29 cellular contexts compared by ENCODE assay signal in the genomic region with DNA sequence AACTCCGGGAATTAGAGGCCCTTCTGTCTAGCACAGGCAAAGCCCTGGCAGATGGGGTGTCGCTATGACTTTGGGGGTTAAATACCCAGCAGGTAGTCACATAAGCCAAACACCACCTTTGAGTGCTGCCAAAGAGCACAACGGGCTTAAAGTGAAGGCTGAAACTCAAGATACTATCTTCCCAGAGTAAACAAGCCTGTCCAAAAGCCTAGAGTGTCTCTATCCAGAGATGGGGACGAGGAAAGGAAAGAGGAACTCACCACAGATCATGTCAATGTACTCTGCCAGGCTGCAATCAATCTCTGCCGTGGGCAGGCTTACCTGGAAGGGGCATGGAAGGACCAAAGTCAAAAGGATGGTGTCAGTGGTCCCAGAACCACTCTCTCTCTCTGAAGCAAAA. TPM values are rescaled to one million over a fixed set of nuclear protein-coding genes. Genes with fewer than 3 reads are reported as not detected.
"Had no signal": no experiment of that assay in that cellular context is flagged by ENCODE, and none has a peak within 500 bp of the region (broad histone marks: within the 10 kb centered on the region; RNA-seq: fewer than 3 reads in every experiment).

No MANE protein-coding gene starts in this region.

- H3K4me1 Mint-ChIP-seq: activated naive CD8-positive, alpha-beta T cell treated with anti-CD3 and anti-CD28 coated beads, Interleukin-2, amount 10 ng/mL, durations not matched to agents 7 days and 5 days; brain; central memory CD8-positive, alpha-beta T cell; WTC11 had no signal

- H3K36me3 Mint-ChIP-seq: activated naive CD4-positive, alpha-beta T cell treated with anti-CD3 and anti-CD28 coated beads, Interleukin-2, amount 50 U/mL, for 72 hours had no signal

- H3K9me3 ChIP-seq: ascending aorta, breast epithelium, esophagus muscularis mucosa, gastrocnemius medialis, heart left ventricle had no signal

- H3K27me3 ChIP-seq: ascending aorta, breast epithelium, esophagus muscularis mucosa, foreskin keratinocyte, gastrocnemius medialis, heart left ventricle had no signal

- H3K36me3 ChIP-seq: breast epithelium had no signal

- H3K27ac Mint-ChIP-seq: activated CD8-positive, alpha-beta T cell treated with anti-CD3 and anti-CD28 coated beads for 36 hours; activated naive CD4-positive, alpha-beta T cell treated with anti-CD3 and anti-CD28 coated beads for 36 hours; activated naive CD8-positive, alpha-beta T cell treated with anti-CD3 and anti-CD28 coated beads, Interleukin-2, amount 10 ng/mL, durations not matched to agents 7 days and 5 days; activated T-helper 2 cell treated with anti-CD3 and anti-CD28 coated beads, Interferon-gamma antibody, Interleukin-2, Interleukin-4, amounts not matched to agents 10 μg/mL and 5 μg/mL and 100 μg/mL, durations not matched to agents 14 hours and 24 hours and 36 hours; WTC11 had no signal

- H3K27me3 Mint-ChIP-seq: activated CD8-positive, alpha-beta T cell treated with anti-CD3 and anti-CD28 coated beads for 36 hours; activated naive CD8-positive, alpha-beta T cell treated with anti-CD3 and anti-CD28 coated beads, Interleukin-2, amount 10 ng/mL, durations not matched to agents 7 days and 5 days; brain; central memory CD8-positive, alpha-beta T cell; effector memory CD8-positive, alpha-beta T cell had no signal

- H3K4me3 Mint-ChIP-seq: activated CD8-positive, alpha-beta T cell treated with anti-CD3 and anti-CD28 coated beads for 36 hours; activated naive CD4-positive, alpha-beta T cell treated with anti-CD3 and anti-CD28 coated beads for 36 hours; activated naive CD8-positive, alpha-beta T cell treated with anti-CD3 and anti-CD28 coated beads, Interleukin-2, amount 10 ng/mL, durations not matched to agents 7 days and 5 days; activated T-cell treated with anti-CD3 and anti-CD28 coated beads, Interleukin-2, amount 50 U/mL, for 4 hours; brain; central memory CD8-positive, alpha-beta T cell; effector memory CD8-positive, alpha-beta T cell; WTC11 had no signal

- DNase-seq: activated CD4-positive, alpha-beta T cell treated with anti-CD3 and anti-CD28 coated beads for 1 hour; activated CD4-positive, alpha-beta T cell treated with anti-CD3 and anti-CD28 coated beads for 4 hours; activated CD4-positive, alpha-beta T cell treated with anti-CD3 and anti-CD28 coated beads, Interleukin-2, amount 50 U/mL, for 1 hour; activated CD4-positive, alpha-beta T cell treated with anti-CD3 and anti-CD28 coated beads, Interleukin-2, amount 50 U/mL, for 48 hours; activated CD8-positive, alpha-beta memory T cell treated with anti-CD3 and anti-CD28 coated beads for 24 hours; activated CD8-positive, alpha-beta T cell treated with anti-CD3 and anti-CD28 coated beads for 36 hours; activated gamma-delta T cell treated with Interleukin-2 at 50 U/mL for 16 hours; activated naive CD4-positive, alpha-beta T cell treated with anti-CD3 and anti-CD28 coated beads for 36 hours; activated naive CD8-positive, alpha-beta T cell treated with anti-CD3 and anti-CD28 coated beads, Interleukin-2, amount 10 ng/mL, durations not matched to agents 7 days and 5 days; activated T-cell treated with anti-CD3 and anti-CD28 coated beads, Interleukin-2, amount 50 U/mL, for 4 hours; cortex of kidney; dermis blood vessel endothelial cell; effector CD4-positive, alpha-beta T cell; effector memory CD8-positive, alpha-beta T cell; erythroblast; foreskin keratinocyte; gastrocnemius medialis; glutamatergic neuron; heart left ventricle; T-helper 1 cell; T-helper 2 cell had no signal

- H3K4me1 ChIP-seq: ascending aorta, breast epithelium, esophagus muscularis mucosa, foreskin keratinocyte, gastrocnemius medialis, heart left ventricle had no signal

- H3K4me3 ChIP-seq: ascending aorta, breast epithelium, esophagus muscularis mucosa, gastrocnemius medialis, heart left ventricle had no signal

- H3K27ac ChIP-seq: ascending aorta, breast epithelium, esophagus muscularis mucosa, foreskin keratinocyte, gastrocnemius medialis, heart left ventricle had no signal

- ATAC-seq: activated CD8-positive, alpha-beta T cell treated with anti-CD3 and anti-CD28 coated beads for 36 hours; activated naive CD4-positive, alpha-beta T cell treated with anti-CD3 and anti-CD28 coated beads, Interleukin-2, amount 50 U/mL, for 72 hours; activated T-cell treated with anti-CD3 and anti-CD28 coated beads, Interleukin-2, amount 50 U/mL, for 4 hours; effector memory CD8-positive, alpha-beta T cell; foreskin keratinocyte; gastrocnemius medialis; heart left ventricle; WTC11 had no signal

- H3K9me3 Mint-ChIP-seq: activated CD8-positive, alpha-beta T cell treated with anti-CD3 and anti-CD28 coated beads for 36 hours; activated naive CD4-positive, alpha-beta T cell treated with anti-CD3 and anti-CD28 coated beads for 36 hours; activated naive CD4-positive, alpha-beta T cell treated with anti-CD3 and anti-CD28 coated beads, Interleukin-2, amount 50 U/mL, for 72 hours; activated naive CD8-positive, alpha-beta T cell treated with anti-CD3 and anti-CD28 coated beads, Interleukin-2, amount 10 ng/mL, durations not matched to agents 7 days and 5 days; activated T-cell treated with anti-CD3 and anti-CD28 coated beads, Interleukin-2, amount 50 U/mL, for 4 hours; activated T-helper 2 cell treated with anti-CD3 and anti-CD28 coated beads, Interferon-gamma antibody, Interleukin-2, Interleukin-4, amounts not matched to agents 10 μg/mL and 5 μg/mL and 100 μg/mL, durations not matched to agents 14 hours and 24 hours and 36 hours; brain; central memory CD8-positive, alpha-beta T cell; effector memory CD8-positive, alpha-beta T cell had no signal

RNA-seq across cellular contexts. Expression of a gene that starts 18.3 kb away (rescaled TPM):
- total RNA-seq: activated naive CD4-positive, alpha-beta T cell treated with anti-CD3 and anti-CD28 coated beads for 36 hours; foreskin keratinocyte had no signal
- polyA plus RNA-seq: foreskin keratinocyte had no signal
